In the genomic region with DNA sequence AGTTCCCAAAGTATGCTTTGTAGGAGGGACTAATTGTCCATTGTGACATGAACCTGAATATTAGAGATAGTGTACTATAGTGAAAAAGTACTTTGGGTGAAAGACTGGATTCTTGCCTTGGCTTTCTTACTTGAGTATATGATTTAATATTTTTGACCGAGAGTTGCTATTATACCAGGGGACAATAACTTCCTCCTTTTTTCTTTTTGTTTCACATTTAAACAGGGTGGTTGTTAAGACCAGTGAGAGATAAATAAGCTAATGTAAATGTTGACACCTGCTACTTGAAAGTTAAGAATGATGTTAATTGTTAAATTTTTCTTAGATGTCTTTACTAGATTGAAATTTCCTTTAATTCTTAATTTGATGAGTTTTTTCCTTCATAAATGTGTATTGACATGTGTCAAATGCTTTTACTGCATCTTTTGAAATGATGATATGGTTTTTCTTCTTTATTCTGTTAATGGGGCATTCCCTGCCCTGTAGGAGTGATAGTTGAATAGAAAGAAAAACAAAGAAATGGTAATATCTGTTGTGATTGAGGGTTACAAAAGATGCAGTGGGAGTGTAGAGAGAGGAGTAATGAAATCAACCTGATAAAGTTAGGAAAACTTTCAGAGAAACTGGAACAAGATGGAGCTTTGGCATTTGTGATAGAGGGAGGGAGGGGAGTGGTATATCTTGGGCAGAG, we compare ENCODE assay signal across 10 cellular contexts. TPM values are rescaled to one million over a fixed set of nuclear protein-coding genes. Genes with fewer than 3 reads are reported as not detected.
A peak's percentile ranks its signal among the peaks of the same experiment; 100 is the strongest.
DNase-seq lines count a peak whose midpoint lies in the region; ATAC-seq and FAIRE-seq lines count a peak whose summit lies in the region.
"Had no signal": no experiment of that assay in that cellular context is flagged by ENCODE, and none has a peak within 500 bp of the region (broad histone marks: within the 10 kb centered on the region; RNA-seq: fewer than 3 reads in every experiment).

No MANE protein-coding gene starts in this region.

- no peaks in the 10 kb centered on the region for H3K9me3 ChIP-seq in thymus (ENCODE audit: control insufficient read depth)

- peak overlapping the region; percentile 6 to 90 for H3K27ac Mint-ChIP-seq in activated naive CD4-positive, alpha-beta T cell treated with anti-CD3 and anti-CD28 coated beads, Interleukin-2, amount 50 U/mL, for 72 hours
- H3K27ac Mint-ChIP-seq in activated naive CD4-positive, alpha-beta T cell treated with anti-CD3 and anti-CD28 coated beads, Interleukin-2, amount 10 ng/mL, durations not matched to agents 7 days and 5 days, result no peak overlapping the region
- peak overlapping the region; percentile 33 for H3K27ac Mint-ChIP-seq in dendritic cell treated with granulocyte-macrophage colony-stimulating factor and Interleukin-4, amounts not matched to agents 40 ng/mL and 50 ng/mL, for 4 days

- 44% methylated on average over 1 of the region's 1 CpG for WGBS in thymus

- peaks cover 17% of the 10 kb centered on the region for H3K4me1 ChIP-seq in thymus (ENCODE audit: control insufficient read depth, insufficient read depth, low read length)

- no peak for FAIRE-seq in HTR-8/SVneo (lab: Jason Lieb, UNC)

- no peaks in the 10 kb centered on the region for H3K27me3 ChIP-seq in thymus (ENCODE audit: control insufficient read depth, insufficient read depth)
- H3K27me3 ChIP-seq: heart right ventricle had no signal

- ATAC-seq in activated naive CD4-positive, alpha-beta T cell treated with anti-CD3 and anti-CD28 coated beads, Interleukin-2, amount 50 U/mL, for 72 hours, result no peak
- no peak for ATAC-seq in HG02623 (IDR thresholded peaks at IDR 0.05; ENCODE audit: unreplicated experiment)

- peak overlapping the region; percentile 46 for H3K27ac ChIP-seq in thymus (ENCODE audit: low read depth)

- no peaks in the 10 kb centered on the region for H3K27me3 Mint-ChIP-seq in activated naive CD4-positive, alpha-beta T cell treated with anti-CD3 and anti-CD28 coated beads, Interleukin-2, amount 10 ng/mL, durations not matched to agents 7 days and 5 days
- H3K27me3 Mint-ChIP-seq in dendritic cell treated with granulocyte-macrophage colony-stimulating factor and Interleukin-4, amounts not matched to agents 40 ng/mL and 50 ng/mL, for 4 days, result no peaks in the 10 kb centered on the region

- no peak overlapping the region for H3K4me3 ChIP-seq in thymus (ENCODE audit: low read length)
- H3K4me3 ChIP-seq: heart right ventricle had no signal

- CTCF ChIA-PET in activated naive CD4-positive, alpha-beta T cell treated with anti-CD3 and anti-CD28 coated beads, Interleukin-2, amount 10 ng/mL, durations not matched to agents 7 days and 5 days (lab: Charles Lee), result interaction anchor here (1.0 kb wide), 1 partner anchor 9 kb away, joined by 3 read pairs; no protein-coding TSS in a partner anchor

- H3K36me3 ChIP-seq in thymus (ENCODE audit: control insufficient read depth, insufficient read depth), result no peaks in the 10 kb centered on the region

- in situ Hi-C loops in KBM-7 (cut with MboI; ENCODE audit: low pct_unique_long_range_greater_than_20kb, low sequenced_read_pairs), result no loop called here

- intact Hi-C loops in dendritic cell treated with granulocyte-macrophage colony-stimulating factor and Interleukin-4, amounts not matched to agents 40 ng/mL and 50 ng/mL, for 4 days (cut with micrococcal nuclease), result no loop called here

- peaks cover 8 to 27% of the 10 kb centered on the region in 2 donors for H3K36me3 Mint-ChIP-seq in activated naive CD4-positive, alpha-beta T cell treated with anti-CD3 and anti-CD28 coated beads, Interleukin-2, amount 50 U/mL, for 72 hours
- H3K36me3 Mint-ChIP-seq in activated naive CD4-positive, alpha-beta T cell treated with anti-CD3 and anti-CD28 coated beads, Interleukin-2, amount 10 ng/mL, durations not matched to agents 7 days and 5 days, result peaks cover 17% of the 10 kb centered on the region
- H3K36me3 Mint-ChIP-seq in dendritic cell treated with granulocyte-macrophage colony-stimulating factor and Interleukin-4, amounts not matched to agents 40 ng/mL and 50 ng/mL, for 4 days (ENCODE audit: low read depth), result peaks cover 6% of the 10 kb centered on the region

- peaks cover 23% of the 10 kb centered on the region for H3K4me1 Mint-ChIP-seq in activated naive CD4-positive, alpha-beta T cell treated with anti-CD3 and anti-CD28 coated beads, Interleukin-2, amount 10 ng/mL, durations not matched to agents 7 days and 5 days
- peaks cover 68% of the 10 kb centered on the region for H3K4me1 Mint-ChIP-seq in dendritic cell treated with granulocyte-macrophage colony-stimulating factor and Interleukin-4, amounts not matched to agents 40 ng/mL and 50 ng/mL, for 4 days (ENCODE audit: low read depth)

- H3K4me3 Mint-ChIP-seq in activated naive CD4-positive, alpha-beta T cell treated with anti-CD3 and anti-CD28 coated beads, Interleukin-2, amount 10 ng/mL, durations not matched to agents 7 days and 5 days, result no peak overlapping the region
- H3K4me3 Mint-ChIP-seq in dendritic cell treated with granulocyte-macrophage colony-stimulating factor and Interleukin-4, amounts not matched to agents 40 ng/mL and 50 ng/mL, for 4 days, result no peak overlapping the region

- no peak for DNase-seq in activated naive CD4-positive, alpha-beta T cell treated with anti-CD3 and anti-CD28 coated beads, Interleukin-2, amount 50 U/mL, for 72 hours (ENCODE audit: low spot score in 2 of 2)
- DNase-seq in activated naive CD4-positive, alpha-beta T cell treated with anti-CD3 and anti-CD28 coated beads, Interleukin-2, amount 10 ng/mL, durations not matched to agents 7 days and 5 days, result no peak
- DNase-seq in KBM-7 (peak; percentile 6), HTR-8/SVneo (ENCODE audit: insufficient read length, low spot score) (no peak), NCI-H524 (lab: John Stamatoyannopoulos, UW) (no peak)
- DNase-seq: heart right ventricle, NCI-H69 had no signal

- peaks cover 7 to 11% of the 10 kb centered on the region in 2 donors for H3K9me3 Mint-ChIP-seq in activated naive CD4-positive, alpha-beta T cell treated with anti-CD3 and anti-CD28 coated beads, Interleukin-2, amount 50 U/mL, for 72 hours
- peaks cover 11% of the 10 kb centered on the region for H3K9me3 Mint-ChIP-seq in activated naive CD4-positive, alpha-beta T cell treated with anti-CD3 and anti-CD28 coated beads, Interleukin-2, amount 10 ng/mL, durations not matched to agents 7 days and 5 days
- H3K9me3 Mint-ChIP-seq in dendritic cell treated with granulocyte-macrophage colony-stimulating factor and Interleukin-4, amounts not matched to agents 40 ng/mL and 50 ng/mL, for 4 days, result no peaks in the 10 kb centered on the region

RNA-seq across cellular contexts. Expression of gene ZFAND3, which starts 48.4 kb away (rescaled TPM):
- 10 to 100 TPM; 34.1 to 37.2 TPM for total RNA-seq in activated naive CD4-positive, alpha-beta T cell treated with anti-CD3 and anti-CD28 coated beads, Interleukin-2, amount 50 U/mL, for 72 hours
- 25.7 TPM for polyA plus RNA-seq in thymus
